24 cellular contexts compared by ENCODE assay signal in the genomic region with DNA sequence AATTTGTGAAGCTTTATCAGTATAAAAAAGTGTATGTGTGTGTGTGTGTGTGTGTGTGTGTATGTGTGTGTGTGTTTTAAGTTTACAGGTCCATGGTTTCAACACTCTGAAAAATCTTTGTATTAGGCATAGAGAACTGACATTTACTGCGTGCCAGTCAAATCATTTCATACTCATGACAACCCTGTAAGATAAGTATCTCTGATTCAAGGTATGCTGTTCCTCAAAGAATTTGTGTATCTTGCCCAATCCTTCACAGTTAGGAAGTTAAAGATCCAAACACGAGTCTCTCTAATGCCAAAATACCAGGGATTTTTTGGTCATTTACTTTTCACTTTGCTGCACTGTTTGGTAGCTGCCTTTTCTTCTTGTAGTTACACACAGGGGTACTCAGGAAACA.
"Had no signal": no experiment of that assay in that cellular context is flagged by ENCODE, and none has a peak within 500 bp of the region (broad histone marks: within the 10 kb centered on the region; RNA-seq: fewer than 3 reads in every experiment).

No MANE protein-coding gene starts in this region.

- ATAC-seq: natural killer cell; right lobe of liver; stimulated activated memory B cell treated with anti-CD40 and anti-IgM and Interleukin-4, amounts not matched to agents 10 μg/mL and 1 μg/mL and 100 μg/mL, for 72 hours; stimulated activated naive CD8-positive, alpha-beta T cell treated with anti-CD3 and anti-CD28 coated beads, Interleukin-15, amount 100 ng/mL, for 72 hours had no signal

- H3K36me3 ChIP-seq: left ventricle myocardium inferior, neural progenitor cell, neutrophil, ovary, right atrium auricular region, right lobe of liver, tibial nerve, vagina had no signal

- H3K9me3 ChIP-seq: left ventricle myocardium inferior, neutrophil, ovary, right atrium auricular region, right lobe of liver, tibial nerve, vagina had no signal

- H3K27me3 ChIP-seq: neural progenitor cell, neutrophil, ovary, right atrium auricular region, right lobe of liver, tibial nerve, vagina had no signal

- H3K27ac ChIP-seq: left ventricle myocardium inferior, neutrophil, ovary, right atrium auricular region, right lobe of liver, tibial nerve, vagina had no signal

- H2AFZ ChIP-seq: neural progenitor cell had no signal

- H3K4me1 ChIP-seq: left ventricle myocardium inferior, right atrium auricular region, right lobe of liver, tibial nerve, vagina had no signal

- H3K4me3 ChIP-seq: left ventricle myocardium inferior, lung, neural progenitor cell, ovary, right atrium auricular region, right lobe of liver, smooth muscle cell, tibial nerve, vagina had no signal

- DNase-seq: islet precursor cell; left ventricle myocardium inferior; mesendoderm; naive B cell; natural killer cell; nephron progenitor cell; occipital lobe; ovary; right lobe of liver; stimulated activated CD4-positive, alpha-beta T cell treated with anti-CD3 and anti-CD28 coated beads, Interleukin-1b, Interleukin-23, amount 100 ng/mL, for 48 hours; stimulated activated CD4-positive, alpha-beta T cell treated with anti-CD3 and anti-CD28 coated beads, Interleukin-2, amount 100 ng/mL, for 48 hours; stimulated activated CD4-positive, alpha-beta T cell treated with anti-CD3 and anti-CD28 coated beads, Interleukin-4, amount 100 ng/mL, for 4 hours; stimulated activated CD8-positive, alpha-beta memory T cell treated with anti-CD3 and anti-CD28 coated beads, Interleukin-4, amount 100 ng/mL, for 48 hours; stimulated activated naive CD4-positive, alpha-beta T cell treated with Interleukin-2 at 50 U/mL for 16 hours; stimulated activated naive CD8-positive, alpha-beta T cell treated with anti-CD3 and anti-CD28 coated beads, Interleukin-15, amount 100 ng/mL, for 72 hours; substantia nigra had no signal

- H3K4me2 ChIP-seq: smooth muscle cell had no signal
